ENCODE assay signal across 22 cellular contexts in genomic region chr4:168199262-168199957, GRCh38.
DNase-seq lines count a peak whose midpoint lies in the region; ATAC-seq and TF ChIP-seq lines count a peak whose summit lies in the region.
"Had no signal": no experiment of that assay in that cellular context is flagged by ENCODE, and none has a peak within 500 bp of the region (broad histone marks: within the 10 kb centered on the region; RNA-seq: fewer than 3 reads in every experiment).

No MANE protein-coding gene starts in this region.

- H3K4me1 ChIP-seq in heart right ventricle, result no peaks in the 10 kb centered on the region
- H3K4me1 ChIP-seq: neural progenitor cell, prostate gland, suprapubic skin had no signal

- H3K9me3 Mint-ChIP-seq in activated CD8-positive, alpha-beta T cell treated with anti-CD3 and anti-CD28 coated beads for 36 hours, result peaks cover 19% of the 10 kb centered on the region

- H3K27ac ChIP-seq in RWPE1 (no peak overlapping the region), heart right ventricle (no peak overlapping the region)
- H3K27ac ChIP-seq: GM23248, hepatocyte, neural progenitor cell, prostate gland, SK-N-MC, skin epidermis, suprapubic skin had no signal

- peaks cover 0 to 36% (median 18%) of the 10 kb centered on the region in 11 donors for H3K9me3 ChIP-seq in heart right ventricle
- H3K9me3 ChIP-seq: prostate gland had no signal

- intact Hi-C loops in activated CD8-positive, alpha-beta T cell treated with anti-CD3 and anti-CD28 coated beads for 36 hours (cut with micrococcal nuclease), result no loop called here
- intact Hi-C loops in heart right ventricle (cut with DNase I), result loop anchor here in 1 of 10 donors (2.0 kb wide), 1 partner anchor 75 kb away; no protein-coding TSS in a partner anchor

- ATAC-seq in GM18520 (IDR thresholded peaks at IDR 0.05; ENCODE audit: unreplicated experiment), result peak; percentile 60
- peak; percentile 46 for ATAC-seq in HG03342 (IDR thresholded peaks at IDR 0.05; ENCODE audit: unreplicated experiment)
- ATAC-seq in activated CD8-positive, alpha-beta T cell treated with anti-CD3 and anti-CD28 coated beads for 36 hours, result peak; percentile 69
- no peak for ATAC-seq in heart right ventricle
- ATAC-seq: K562, PC-3 had no signal

- H3K36me3 Mint-ChIP-seq in activated CD8-positive, alpha-beta T cell treated with anti-CD3 and anti-CD28 coated beads for 36 hours (ENCODE audit: low read depth), result peaks cover 5% of the 10 kb centered on the region
- H3K36me3 Mint-ChIP-seq: neural progenitor cell had no signal

- no peaks in the 10 kb centered on the region for H3K36me3 ChIP-seq in heart right ventricle
- H3K36me3 ChIP-seq: neural progenitor cell, prostate gland, suprapubic skin had no signal

- no peaks in the 10 kb centered on the region for H3K27me3 ChIP-seq in heart right ventricle
- H3K27me3 ChIP-seq: hepatocyte, neural progenitor cell, suprapubic skin had no signal

- POLR2A ChIA-PET in activated CD8-positive, alpha-beta T cell treated with anti-CD3 and anti-CD28 coated beads for 36 hours (lab: Charles Lee), result interaction anchor here (0.6 kb wide), 1 partner anchor 419 kb away, joined by 3 read pairs; no protein-coding TSS in a partner anchor
- POLR2A ChIA-PET in RWPE1 (lab: Yijun Ruan, JAX; ENCODE audit: low non-redundant PET), result no interaction called here

- no peak for TF ChIP-seq CTCF in activated CD8-positive, alpha-beta T cell treated with anti-CD3 and anti-CD28 coated beads for 36 hours (IDR thresholded peaks at IDR 0.05)
- TF ChIP-seq CTCF in RWPE1 (conservative IDR thresholded peaks at IDR 0.05; ENCODE audit: low read depth) (no peak), heart right ventricle (IDR thresholded peaks at IDR 0.05) (no peak)

- CTCF ChIA-PET in activated CD8-positive, alpha-beta T cell treated with anti-CD3 and anti-CD28 coated beads for 36 hours (lab: Charles Lee), result no interaction called here
- CTCF ChIA-PET in RWPE1 (lab: Yijun Ruan, JAX), result no interaction called here

- no peaks in the 10 kb centered on the region for H3K27me3 Mint-ChIP-seq in activated CD8-positive, alpha-beta T cell treated with anti-CD3 and anti-CD28 coated beads for 36 hours

- no peak overlapping the region for H3K4me3 Mint-ChIP-seq in activated CD8-positive, alpha-beta T cell treated with anti-CD3 and anti-CD28 coated beads for 36 hours
- H3K4me3 Mint-ChIP-seq: neural progenitor cell; T-helper 2 cell treated with Interferon-gamma antibody and Interleukin-4, amounts not matched to agents 5 μg/mL and 100 μg/mL, for 36 hours had no signal

- WGBS in heart right ventricle, 2 donors, result 60 to 63% methylated on average over 4 of the region's 4 CpGs

- H3K4me1 Mint-ChIP-seq in activated CD8-positive, alpha-beta T cell treated with anti-CD3 and anti-CD28 coated beads for 36 hours (ENCODE audit: low read depth), result no peaks in the 10 kb centered on the region
- H3K4me1 Mint-ChIP-seq: neural progenitor cell had no signal

- no peak overlapping the region for H3K4me3 ChIP-seq in heart right ventricle
- H3K4me3 ChIP-seq: GM23248, hepatocyte, K562, neural progenitor cell, prostate gland, SK-N-MC, skin epidermis, suprapubic skin had no signal

- H3K27ac Mint-ChIP-seq in activated CD8-positive, alpha-beta T cell treated with anti-CD3 and anti-CD28 coated beads for 36 hours, result no peak overlapping the region
- H3K27ac Mint-ChIP-seq: neural progenitor cell; T-helper 2 cell treated with Interferon-gamma antibody and Interleukin-4, amounts not matched to agents 5 μg/mL and 100 μg/mL, for 36 hours had no signal

- DNase-seq in DMS53 (lab: John Stamatoyannopoulos, UW), result peak; percentile 44
- peak; percentile 25 for DNase-seq in activated CD8-positive, alpha-beta T cell treated with anti-CD3 and anti-CD28 coated beads for 36 hours
- DNase-seq in RWPE1 (ENCODE audit: low spot score), result no peak
- no peak for DNase-seq in heart right ventricle
- no peak for DNase-seq in hippocampal formation (lab: John Stamatoyannopoulos, UW)
- no peak for DNase-seq in middle frontal gyrus (ENCODE audit: extremely low spot score, low spot score)
- DNase-seq: activated T-cell treated with anti-CD3 and anti-CD28 coated beads for 4 hours; GM23248; NCI-H2081 treated with DMSO at 0.1 percent for 48 hours; NCI-H748 treated with DMSO at 0.1 percent for 48 hours; PC-3; stimulated activated CD4-positive, alpha-beta T cell treated with anti-CD3 and anti-CD28 coated beads, Interleukin-4, amount 100 ng/mL, for 4 hours had no signal

Comparison
In these comparisons a context has a peak if more than half of its experiments do, and no peak if none do; other contexts are left out.
1. DNase-seq: peak in DMS53 (single experiment) and activated CD8-positive, alpha-beta T cell treated with anti-CD3 and anti-CD28 coated beads for 36 hours (single experiment); none in RWPE1 (single experiment), heart right ventricle (0 of 2), hippocampal formation (0 of 2) and middle frontal gyrus (single experiment).
2. ATAC-seq: peak in GM18520 (single experiment), HG03342 (single experiment) and activated CD8-positive, alpha-beta T cell treated with anti-CD3 and anti-CD28 coated beads for 36 hours (single experiment); none in heart right ventricle (0 of 8).